ENCODE assay signal across 1 cellular context in genomic region chr5:181229996-181230395, GRCh38.
TF ChIP-seq lines count a peak whose summit lies in the region.

No MANE protein-coding gene starts in this region.

TF ChIP-seq in WTC11, 78 proteins besides CTCF, POLR2A, EP300 and RAD21 (continued from another document):
- TF ChIP-seq ATF2 (CRISPR knock-in tag; IDR thresholded peaks at IDR 0.05; ENCODE audit: borderline replicate concordance, low read depth) (no peak), ZNF671 (CRISPR knock-in tag; IDR thresholded peaks at IDR 0.05) (no peak), SOX15 (CRISPR knock-in tag; IDR thresholded peaks at IDR 0.05) (no peak), GRHL2 (CRISPR knock-in tag; IDR thresholded peaks at IDR 0.05; ENCODE audit: insufficient replicate concordance, severe bottlenecking) (no peak)
